In the genomic region with DNA sequence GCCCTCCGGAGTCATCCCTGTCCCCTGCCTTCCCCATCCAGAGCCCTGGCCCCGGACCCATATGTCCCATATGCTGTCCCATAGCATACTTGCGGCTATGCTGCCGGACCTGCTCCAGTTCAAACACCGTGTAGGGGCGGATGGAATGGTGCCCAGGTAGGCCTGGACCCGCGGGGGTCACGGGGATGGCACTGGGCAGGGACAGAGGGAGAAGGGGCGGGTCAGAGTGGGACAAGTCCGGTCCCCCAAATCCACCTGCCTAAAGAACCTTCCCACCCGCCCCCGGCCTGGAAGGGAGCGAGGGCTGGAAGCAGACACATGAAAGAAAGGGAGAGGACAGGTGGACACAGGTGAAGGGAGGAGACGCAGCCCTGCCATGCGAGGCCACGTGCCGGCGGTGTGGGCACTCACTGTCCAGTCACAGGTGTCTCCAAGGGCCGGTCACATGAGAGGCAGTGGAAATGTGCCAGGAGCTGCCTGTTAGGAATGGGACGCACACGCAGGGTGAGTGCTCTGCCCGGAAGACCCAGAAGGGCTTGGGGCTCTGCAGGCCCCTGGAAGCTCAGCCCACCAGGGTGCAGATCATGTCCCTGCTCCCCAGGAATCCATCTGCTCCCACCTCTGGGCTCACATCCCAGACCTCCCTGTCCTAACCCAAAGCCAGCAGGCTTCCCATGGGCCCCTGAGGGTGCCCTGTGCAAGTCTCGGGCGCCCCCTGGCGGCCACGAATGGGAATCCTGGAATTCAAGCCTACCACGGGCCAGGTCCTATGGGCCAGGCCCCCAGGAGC, we compare ENCODE assay signal across 1 cellular context.
TF ChIP-seq lines count a peak whose summit lies in the region.

No MANE protein-coding gene starts in this region.

TF ChIP-seq in HCT116, 20 proteins besides CTCF, POLR2A, EP300 and RAD21 (continued from another document):
- TF ChIP-seq, protein P1, sequence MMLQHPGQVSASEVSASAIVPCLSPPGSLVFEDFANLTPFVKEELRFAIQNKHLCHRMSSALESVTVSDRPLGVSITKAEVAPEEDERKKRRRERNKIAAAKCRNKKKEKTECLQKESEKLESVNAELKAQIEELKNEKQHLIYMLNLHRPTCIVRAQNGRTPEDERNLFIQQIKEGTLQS (IDR thresholded peaks at IDR 0.05), result no peak
- TF ChIP-seq FOSL1 (IDR thresholded peaks at IDR 0.05; ENCODE audit: low read depth), result no peak
- TF ChIP-seq TCF7L2 (IDR thresholded peaks at IDR 0.05; ENCODE audit: borderline replicate concordance, extremely low read depth, insufficient read depth, insufficient read length), result no peak
- TF ChIP-seq SP1 (IDR thresholded peaks at IDR 0.05; ENCODE audit: low read depth), result no peak
- TF ChIP-seq, protein P2, sequence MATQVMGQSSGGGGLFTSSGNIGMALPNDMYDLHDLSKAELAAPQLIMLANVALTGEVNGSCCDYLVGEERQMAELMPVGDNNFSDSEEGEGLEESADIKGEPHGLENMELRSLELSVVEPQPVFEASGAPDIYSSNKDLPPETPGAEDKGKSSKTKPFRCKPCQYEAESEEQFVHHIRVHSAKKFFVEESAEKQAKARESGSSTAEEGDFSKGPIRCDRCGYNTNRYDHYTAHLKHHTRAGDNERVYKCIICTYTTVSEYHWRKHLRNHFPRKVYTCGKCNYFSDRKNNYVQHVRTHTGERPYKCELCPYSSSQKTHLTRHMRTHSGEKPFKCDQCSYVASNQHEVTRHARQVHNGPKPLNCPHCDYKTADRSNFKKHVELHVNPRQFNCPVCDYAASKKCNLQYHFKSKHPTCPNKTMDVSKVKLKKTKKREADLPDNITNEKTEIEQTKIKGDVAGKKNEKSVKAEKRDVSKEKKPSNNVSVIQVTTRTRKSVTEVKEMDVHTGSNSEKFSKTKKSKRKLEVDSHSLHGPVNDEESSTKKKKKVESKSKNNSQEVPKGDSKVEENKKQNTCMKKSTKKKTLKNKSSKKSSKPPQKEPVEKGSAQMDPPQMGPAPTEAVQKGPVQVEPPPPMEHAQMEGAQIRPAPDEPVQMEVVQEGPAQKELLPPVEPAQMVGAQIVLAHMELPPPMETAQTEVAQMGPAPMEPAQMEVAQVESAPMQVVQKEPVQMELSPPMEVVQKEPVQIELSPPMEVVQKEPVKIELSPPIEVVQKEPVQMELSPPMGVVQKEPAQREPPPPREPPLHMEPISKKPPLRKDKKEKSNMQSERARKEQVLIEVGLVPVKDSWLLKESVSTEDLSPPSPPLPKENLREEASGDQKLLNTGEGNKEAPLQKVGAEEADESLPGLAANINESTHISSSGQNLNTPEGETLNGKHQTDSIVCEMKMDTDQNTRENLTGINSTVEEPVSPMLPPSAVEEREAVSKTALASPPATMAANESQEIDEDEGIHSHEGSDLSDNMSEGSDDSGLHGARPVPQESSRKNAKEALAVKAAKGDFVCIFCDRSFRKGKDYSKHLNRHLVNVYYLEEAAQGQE (IDR thresholded peaks at IDR 0.05; ENCODE audit: low read depth), result no peak
- TF ChIP-seq MAX (IDR thresholded peaks at IDR 0.05), result no peak
- TF ChIP-seq EZH2 (IDR thresholded peaks at IDR 0.05), result no peak
- TF ChIP-seq ELF1 (IDR thresholded peaks at IDR 0.05; ENCODE audit: borderline replicate concordance, low read depth), result no peak
- no peak for TF ChIP-seq ZNF274 (IDR thresholded peaks at IDR 0.05; ENCODE audit: low read depth, low read length)
TF ChIP-seq in HCT116: peak in this region for 0.
